Comparison of ENCODE assay signal across 20 cellular contexts in the genomic region with DNA sequence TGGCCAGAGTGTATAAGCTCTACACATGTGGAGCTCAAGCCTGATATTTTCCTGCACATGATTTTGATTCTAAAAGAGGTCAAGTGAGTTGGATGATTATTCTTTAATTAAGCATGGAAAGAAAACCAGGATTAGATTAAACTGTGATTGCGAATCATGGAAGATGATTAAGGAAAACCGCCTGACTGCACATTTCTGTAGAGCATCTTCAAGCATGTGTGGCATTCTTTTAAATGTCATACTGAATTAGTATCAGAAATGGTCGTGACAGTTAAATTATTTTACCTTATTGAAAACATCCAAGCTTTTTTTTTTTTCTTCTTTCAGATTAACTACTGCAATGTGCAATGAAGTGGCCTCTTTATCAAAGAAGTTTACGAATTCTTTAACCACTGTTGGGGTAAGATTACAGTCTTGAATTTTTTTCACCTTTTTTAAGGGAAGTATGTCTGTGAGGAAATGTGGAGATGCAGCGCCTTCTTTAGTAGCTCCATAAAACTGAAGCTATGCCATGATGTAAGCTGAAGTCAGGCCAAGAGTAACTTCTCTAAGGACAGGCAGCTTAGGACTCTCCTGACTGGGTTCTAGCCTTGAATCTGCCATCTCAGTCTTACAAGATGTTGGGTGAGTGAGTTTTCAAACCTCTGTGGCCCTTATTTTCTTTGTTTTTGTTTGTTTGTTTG.
"Had no signal": no experiment of that assay in that cellular context is flagged by ENCODE, and none has a peak within 500 bp of the region (broad histone marks: within the 10 kb centered on the region; RNA-seq: fewer than 3 reads in every experiment).

No MANE protein-coding gene starts in this region.

- H3K4me1 ChIP-seq: colonic mucosa, parathyroid adenoma, upper lobe of left lung had no signal

- DNase-seq: activated CD4-positive, alpha-beta memory T cell treated with anti-CD3 and anti-CD28 coated beads for 36 hours; activated CD4-positive, alpha-beta T cell treated with anti-CD3 and anti-CD28 coated beads for 4 hours; activated CD4-positive, CD25-positive, alpha-beta regulatory T cell; activated naive CD4-positive, alpha-beta T cell treated with anti-CD3 and anti-CD28 coated beads for 36 hours; activated naive CD8-positive, alpha-beta T cell treated with anti-CD3 and anti-CD28 coated beads, Interleukin-2, amount 10 ng/mL, durations not matched to agents 7 days and 5 days; activated T-cell treated with anti-CD3 and anti-CD28 coated beads, Interleukin-2, amount 50 U/mL, for 48 hours; amygdala; colonic mucosa; heart left ventricle; islet precursor cell; left colon; nephron progenitor cell; nucleus accumbens; stimulated activated CD4-positive, alpha-beta T cell treated with anti-CD3 and anti-CD28 coated beads, Interleukin-4, amount 100 ng/mL, for 1 hour; stimulated activated naive CD4-positive, alpha-beta T cell; T-helper 9 cell had no signal

- H3K4me3 ChIP-seq: colonic mucosa, esophagus muscularis mucosa, heart left ventricle, thoracic aorta, upper lobe of left lung had no signal

- H3K9me3 ChIP-seq: colonic mucosa, esophagus muscularis mucosa, heart left ventricle, thoracic aorta, upper lobe of left lung had no signal

- H3K27ac ChIP-seq: colonic mucosa, esophagus muscularis mucosa, parathyroid adenoma, thoracic aorta, upper lobe of left lung had no signal

- ATAC-seq: heart left ventricle, left colon had no signal

- H3K27me3 ChIP-seq: colonic mucosa, esophagus muscularis mucosa, heart left ventricle, upper lobe of left lung had no signal
